1 cellular context compared by ENCODE assay signal in genomic region chr17:3896108-3897099, GRCh38.
A peak's percentile ranks its signal among the peaks of the same experiment; 100 is the strongest.
TF ChIP-seq lines count a peak whose summit lies in the region.

No MANE protein-coding gene starts in this region.

TF ChIP-seq in HepG2, 621 proteins besides CTCF, POLR2A, EP300 and RAD21:
- TF ChIP-seq ZNF281 (CRISPR knock-in tag; IDR thresholded peaks at IDR 0.05; ENCODE audit: borderline replicate concordance) = no peak
- no peak for TF ChIP-seq NONO (IDR thresholded peaks at IDR 0.05)
- TF ChIP-seq NONO (CRISPR knock-in tag; conservative IDR thresholded peaks at IDR 0.05) = no peak
- TF ChIP-seq ZNF317 (CRISPR knock-in tag; IDR thresholded peaks at IDR 0.05) = no peak
- TF ChIP-seq ZIK1 (CRISPR knock-in tag; IDR thresholded peaks at IDR 0.05; ENCODE audit: borderline replicate concordance, low read depth) = 0 out of 2 replicates have a peak, but pooled peaks have one; percentile 36
- no peak for TF ChIP-seq ZNF678 (CRISPR knock-in tag; IDR thresholded peaks at IDR 0.05)
- no peak for TF ChIP-seq HOXA7 (CRISPR knock-in tag; IDR thresholded peaks at IDR 0.05)
- 0 out of 2 replicates have a peak, but pooled peaks have one; percentile 39 for TF ChIP-seq BHLHE40 (IDR thresholded peaks at IDR 0.05; ENCODE audit: low read length)
- no peak for TF ChIP-seq YEATS4 (CRISPR knock-in tag; IDR thresholded peaks at IDR 0.05; ENCODE audit: borderline replicate concordance)
- no peak for TF ChIP-seq CREB1 (IDR thresholded peaks at IDR 0.05)
- no peak for TF ChIP-seq CREB1 (CRISPR knock-in tag; IDR thresholded peaks at IDR 0.05)
- no peak for TF ChIP-seq ZNF276 (CRISPR knock-in tag; IDR thresholded peaks at IDR 0.05; ENCODE audit: low read depth)
TF ChIP-seq in HepG2: peak in this region for 2.
